Comparison of ENCODE assay signal across 31 cellular contexts in the genomic region with DNA sequence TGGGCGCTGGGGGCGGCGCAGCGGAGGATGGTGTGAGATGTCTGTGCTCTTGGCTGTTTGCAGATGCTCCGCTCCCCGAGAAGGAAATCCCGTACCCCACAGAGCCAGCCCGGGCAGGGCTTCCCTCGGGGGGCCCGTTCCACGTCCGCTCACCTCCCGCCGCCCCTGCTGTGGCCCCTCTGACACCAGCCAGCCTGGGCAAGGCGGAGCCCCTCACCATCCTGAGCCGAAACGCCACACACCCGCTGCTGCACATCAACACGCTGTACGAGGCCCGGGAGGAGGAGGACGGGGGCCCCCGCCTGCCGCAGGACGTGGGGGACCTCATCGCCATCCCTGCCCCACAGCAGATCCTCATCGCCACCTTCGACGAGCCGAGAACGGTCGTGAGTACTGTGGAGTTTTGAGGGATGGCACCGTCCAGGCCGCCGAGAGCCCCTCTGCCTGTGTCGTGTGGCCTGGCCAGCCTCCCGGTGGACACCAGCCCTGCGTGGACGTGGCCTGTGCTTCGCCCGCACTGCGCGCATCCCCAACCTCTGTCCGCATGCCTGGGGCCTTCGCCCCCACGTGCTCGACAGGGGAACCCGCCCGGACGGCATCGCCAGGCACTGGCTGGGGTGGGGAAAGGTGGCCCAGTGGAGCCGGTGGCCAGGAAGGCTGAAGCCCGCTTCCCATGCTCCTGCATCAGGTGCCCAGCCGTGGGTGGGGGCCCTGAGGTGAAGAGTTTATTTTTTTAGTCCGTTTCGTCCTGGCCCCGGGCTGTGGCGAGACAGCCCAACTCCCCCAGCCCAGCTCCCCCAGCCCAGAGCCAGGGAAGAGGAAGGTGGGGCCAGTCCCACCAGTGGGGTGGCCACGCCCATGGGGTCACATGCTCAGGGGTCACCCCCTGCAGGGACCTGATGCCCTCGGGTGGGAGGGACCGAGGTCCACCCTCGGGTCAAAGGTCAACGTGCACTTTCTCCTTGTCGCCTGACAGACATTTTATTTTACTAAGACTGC. TPM values are rescaled to one million over a fixed set of nuclear protein-coding genes. Genes with fewer than 3 reads are reported as not detected.
DNase-seq lines count a peak whose midpoint lies in the region; ATAC-seq, FAIRE-seq and TF ChIP-seq lines count a peak whose summit lies in the region.
"Had no signal": no experiment of that assay in that cellular context is flagged by ENCODE, and none has a peak within 500 bp of the region (broad histone marks: within the 10 kb centered on the region; RNA-seq: fewer than 3 reads in every experiment).

No MANE protein-coding gene starts in this region.

- H3K4me1 Mint-ChIP-seq in activated CD4-positive, alpha-beta memory T cell treated with anti-CD3 and anti-CD28 coated beads for 36 hours (ENCODE audit: low read depth) = peaks cover 2% of the 10 kb centered on the region
- peaks cover 8% of the 10 kb centered on the region for H3K4me1 Mint-ChIP-seq in activated CD4-positive, alpha-beta memory T cell treated with anti-CD3 and anti-CD28 coated beads, Interleukin-2, amount 10 ng/mL, durations not matched to agents 7 days and 5 days
- peaks cover 7% of the 10 kb centered on the region for H3K4me1 Mint-ChIP-seq in Caco-2 (ENCODE audit: low read depth, unreplicated experiment)
- H3K4me1 Mint-ChIP-seq: activated naive CD8-positive, alpha-beta T cell treated with anti-CD3 and anti-CD28 coated beads for 36 hours; endodermal cell had no signal

- intact Hi-C loops in activated CD4-positive, alpha-beta memory T cell treated with anti-CD3 and anti-CD28 coated beads for 36 hours (cut with micrococcal nuclease) = no loop called here
- intact Hi-C loops in pancreas (cut with DNase I) (no loop called here), Caco-2 (cut with micrococcal nuclease; ENCODE audit: unreplicated experiment) (no loop called here)

- no peak overlapping the region for H3K4me3 Mint-ChIP-seq in activated CD4-positive, alpha-beta memory T cell treated with anti-CD3 and anti-CD28 coated beads for 36 hours
- H3K4me3 Mint-ChIP-seq in activated CD4-positive, alpha-beta memory T cell treated with anti-CD3 and anti-CD28 coated beads, Interleukin-2, amount 10 ng/mL, durations not matched to agents 7 days and 5 days = no peak overlapping the region
- no peak overlapping the region for H3K4me3 Mint-ChIP-seq in Caco-2 (ENCODE audit: unreplicated experiment)
- H3K4me3 Mint-ChIP-seq: activated CD8-positive, alpha-beta T cell treated with anti-CD3 and anti-CD28 coated beads for 36 hours; activated naive CD8-positive, alpha-beta T cell treated with anti-CD3 and anti-CD28 coated beads for 36 hours; dendritic cell treated with granulocyte-macrophage colony-stimulating factor and Interleukin-4, amounts not matched to agents 40 ng/mL and 50 ng/mL, for 4 days; endodermal cell; stimulated activated naive B cell treated with anti-CD40 and anti-IgM and Interleukin-4, amounts not matched to agents 10 μg/mL and 1 μg/mL and 100 μg/mL, for 72 hours had no signal

- H3K27me3 Mint-ChIP-seq in activated CD4-positive, alpha-beta memory T cell treated with anti-CD3 and anti-CD28 coated beads for 36 hours = peaks cover 9% of the 10 kb centered on the region
- H3K27me3 Mint-ChIP-seq in activated CD4-positive, alpha-beta memory T cell treated with anti-CD3 and anti-CD28 coated beads, Interleukin-2, amount 10 ng/mL, durations not matched to agents 7 days and 5 days = peaks cover 2% of the 10 kb centered on the region
- no peaks in the 10 kb centered on the region for H3K27me3 Mint-ChIP-seq in Caco-2 (ENCODE audit: insufficient read depth, unreplicated experiment)
- H3K27me3 Mint-ChIP-seq: activated naive CD8-positive, alpha-beta T cell treated with anti-CD3 and anti-CD28 coated beads for 36 hours had no signal

- H3K36me3 Mint-ChIP-seq in activated CD4-positive, alpha-beta memory T cell treated with anti-CD3 and anti-CD28 coated beads for 36 hours = no peaks in the 10 kb centered on the region
- H3K36me3 Mint-ChIP-seq in activated CD4-positive, alpha-beta memory T cell treated with anti-CD3 and anti-CD28 coated beads, Interleukin-2, amount 10 ng/mL, durations not matched to agents 7 days and 5 days (ENCODE audit: low read depth) = no peaks in the 10 kb centered on the region
- H3K36me3 Mint-ChIP-seq in Caco-2 (ENCODE audit: insufficient read depth, unreplicated experiment) = no peaks in the 10 kb centered on the region
- H3K36me3 Mint-ChIP-seq: activated naive CD8-positive, alpha-beta T cell treated with anti-CD3 and anti-CD28 coated beads for 36 hours; CD4-positive, alpha-beta memory T cell; naive B cell had no signal

- TF ChIP-seq CTCF in pancreas (IDR thresholded peaks at IDR 0.05) (no peak), Caco-2 (IDR thresholded peaks at IDR 0.05; ENCODE audit: insufficient read depth in 1 of 2, low read depth in 1 of 2, low read length in 1 of 2, severe bottlenecking in 1 of 2, unreplicated experiment in 1 of 2) (no peak)

- WGBS in pancreas, 2 donors = 82 to 90% methylated on average over 50 to 64 of the region's 64 CpGs

- no peak overlapping the region for H3K4me3 ChIP-seq in pancreas
- no peak overlapping the region for H3K4me3 ChIP-seq in Caco-2 (ENCODE audit: low read depth, low read length)
- H3K4me3 ChIP-seq: esophagus muscularis mucosa, hepatocyte, MG63 had no signal

- CTCF ChIA-PET in activated CD4-positive, alpha-beta memory T cell treated with anti-CD3 and anti-CD28 coated beads for 36 hours (lab: Charles Lee) = no interaction called here
- CTCF ChIA-PET in activated CD4-positive, alpha-beta memory T cell treated with anti-CD3 and anti-CD28 coated beads, Interleukin-2, amount 10 ng/mL, durations not matched to agents 7 days and 5 days (lab: Charles Lee) = no interaction called here
- CTCF ChIA-PET in Caco-2 (lab: Charles Lee) = interaction anchor here (0.6 kb wide), 1 partner anchor 37 kb away, joined by 3 read pairs; no protein-coding TSS in a partner anchor

- H3K4me1 ChIP-seq in pancreas (peaks cover 16 to 17% (median 17%) of the 10 kb centered on the region in 3 donors), Caco-2 (peaks cover 7% of the 10 kb centered on the region; the same call in 1 of the 2 replicates)

- H3K9me3 ChIP-seq in pancreas (no peaks in the 10 kb centered on the region), Caco-2 (no peaks in the 10 kb centered on the region)
- H3K9me3 ChIP-seq: esophagus muscularis mucosa, MG63 had no signal

- TF ChIP-seq EP300 in Ishikawa (IDR thresholded peaks at IDR 0.05; ENCODE audit: borderline replicate concordance) = no peak

- no peak overlapping the region for H3K27ac ChIP-seq in pancreas
- H3K27ac ChIP-seq: 22Rv1, esophagus muscularis mucosa, hepatocyte had no signal

- BruUV-seq in Caco-2 (replicated peaks; lab: Mats Ljungman, UMichigan) = no TSS peak

- no peak for FAIRE-seq in pancreas (lab: Jason Lieb, UNC)

- no peaks in the 10 kb centered on the region for H3K27me3 ChIP-seq in pancreas
- H3K27me3 ChIP-seq in Caco-2 (replicated peaks; ENCODE audit: control insufficient read depth, insufficient read depth, low read length) = no peaks in the 10 kb centered on the region
- H3K27me3 ChIP-seq: hepatocyte, MG63 had no signal

- H3K36me3 ChIP-seq in pancreas (no peaks in the 10 kb centered on the region), Caco-2 (ENCODE audit: control insufficient read depth, insufficient read depth, low read length) (no peaks in the 10 kb centered on the region)
- H3K36me3 ChIP-seq: esophagus muscularis mucosa, MG63 had no signal

- H3K9me3 Mint-ChIP-seq in activated CD4-positive, alpha-beta memory T cell treated with anti-CD3 and anti-CD28 coated beads for 36 hours = no peaks in the 10 kb centered on the region
- no peaks in the 10 kb centered on the region for H3K9me3 Mint-ChIP-seq in activated CD4-positive, alpha-beta memory T cell treated with anti-CD3 and anti-CD28 coated beads, Interleukin-2, amount 10 ng/mL, durations not matched to agents 7 days and 5 days
- H3K9me3 Mint-ChIP-seq in Caco-2 (ENCODE audit: unreplicated experiment) = no peaks in the 10 kb centered on the region
- H3K9me3 Mint-ChIP-seq: activated CD8-positive, alpha-beta T cell treated with anti-CD3 and anti-CD28 coated beads for 36 hours; activated naive CD8-positive, alpha-beta T cell treated with anti-CD3 and anti-CD28 coated beads for 36 hours; CD4-positive, alpha-beta memory T cell; dendritic cell treated with granulocyte-macrophage colony-stimulating factor and Interleukin-4, amounts not matched to agents 40 ng/mL and 50 ng/mL, for 4 days; endodermal cell; naive B cell; stimulated activated naive B cell treated with anti-CD40 and anti-IgM and Interleukin-4, amounts not matched to agents 10 μg/mL and 1 μg/mL and 100 μg/mL, for 72 hours had no signal

- H3K27ac Mint-ChIP-seq in activated CD4-positive, alpha-beta memory T cell treated with anti-CD3 and anti-CD28 coated beads for 36 hours = no peak overlapping the region
- no peak overlapping the region for H3K27ac Mint-ChIP-seq in activated CD4-positive, alpha-beta memory T cell treated with anti-CD3 and anti-CD28 coated beads, Interleukin-2, amount 10 ng/mL, durations not matched to agents 7 days and 5 days
- H3K27ac Mint-ChIP-seq in Caco-2 (ENCODE audit: unreplicated experiment) = no peak overlapping the region
- H3K27ac Mint-ChIP-seq: activated CD8-positive, alpha-beta T cell treated with anti-CD3 and anti-CD28 coated beads for 36 hours; activated naive CD8-positive, alpha-beta T cell treated with anti-CD3 and anti-CD28 coated beads for 36 hours; dendritic cell treated with granulocyte-macrophage colony-stimulating factor and Interleukin-4, amounts not matched to agents 40 ng/mL and 50 ng/mL, for 4 days; endodermal cell; stimulated activated naive B cell treated with anti-CD40 and anti-IgM and Interleukin-4, amounts not matched to agents 10 μg/mL and 1 μg/mL and 100 μg/mL, for 72 hours had no signal

- DNase-seq in activated CD4-positive, alpha-beta memory T cell treated with anti-CD3 and anti-CD28 coated beads for 36 hours = peak; percentile 8
- DNase-seq in activated CD4-positive, alpha-beta memory T cell treated with anti-CD3 and anti-CD28 coated beads, Interleukin-2, amount 10 ng/mL, durations not matched to agents 7 days and 5 days = no peak
- DNase-seq in left lobe of liver (ENCODE audit: low spot score) (peak; percentile 44), pancreas (peak in 5 of 6 donors; percentile 13 to 77 (median 31)), Caco-2 (no peak), AG20443 (ENCODE audit: low spot score) (no peak)
- DNase-seq: activated CD8-positive, alpha-beta T cell treated with anti-CD3 and anti-CD28 coated beads for 36 hours; activated effector memory CD4-positive, alpha-beta T cell treated with Interleukin-2 at 50 U/mL for 16 hours; activated naive CD8-positive, alpha-beta T cell treated with anti-CD3 and anti-CD28 coated beads for 36 hours; central memory CD4-positive, alpha-beta T cell; DMS 273 treated with DMSO at 0.1 percent for 48 hours; endodermal cell; foreskin melanocyte; H7; KBM-7; MG63; naive B cell; NCI-H1417; NCI-H345; NCI-H748 treated with DMSO at 0.1 percent for 48 hours; stimulated activated CD4-positive, alpha-beta T cell treated with anti-CD3 and anti-CD28 coated beads, Interleukin-15, amount 100 ng/mL, for 24 hours; stimulated activated naive B cell treated with anti-CD40 and anti-IgM and Interleukin-4, amounts not matched to agents 10 μg/mL and 1 μg/mL and 100 μg/mL, for 72 hours had no signal

- no peak for ATAC-seq in left lobe of liver
- no peak for ATAC-seq in pancreas
- ATAC-seq in GM19395 (IDR thresholded peaks at IDR 0.05; ENCODE audit: unreplicated experiment) = no peak
- ATAC-seq: activated CD4-positive, CD25-positive, alpha-beta regulatory T cell treated with anti-CD3 and anti-CD28 coated beads, Interleukin-2, amount 50 U/mL, for 24 hours; activated CD8-positive, alpha-beta T cell treated with anti-CD3 and anti-CD28 coated beads for 36 hours; sciatic nerve; stimulated activated naive B cell treated with anti-CD40 and anti-IgM and Interleukin-4, amounts not matched to agents 10 μg/mL and 1 μg/mL and 100 μg/mL, for 72 hours had no signal

- no peak for TF ChIP-seq RAD21 in Ishikawa (IDR thresholded peaks at IDR 0.05; ENCODE audit: low read depth)

- POLR2A ChIA-PET in activated CD4-positive, alpha-beta memory T cell treated with anti-CD3 and anti-CD28 coated beads for 36 hours (lab: Charles Lee) = no interaction called here
- POLR2A ChIA-PET in activated CD4-positive, alpha-beta memory T cell treated with anti-CD3 and anti-CD28 coated beads, Interleukin-2, amount 10 ng/mL, durations not matched to agents 7 days and 5 days (lab: Charles Lee) = no interaction called here
- POLR2A ChIA-PET in Caco-2 (lab: Charles Lee) = no interaction called here

RNA-seq across cellular contexts. Expression of a gene that starts 6.5 kb away (rescaled TPM):
- 10 to 100 TPM; 88.6 to 89.2 TPM for total RNA-seq in activated CD4-positive, alpha-beta memory T cell treated with anti-CD3 and anti-CD28 coated beads for 36 hours
- 100 to 1,000 TPM; 136 to 138 TPM for total RNA-seq in activated CD4-positive, alpha-beta memory T cell treated with anti-CD3 and anti-CD28 coated beads, Interleukin-2, amount 10 ng/mL, durations not matched to agents 7 days and 5 days
- total RNA-seq in left lobe of liver (25.9 TPM), pancreas (10 to 100 TPM; 25.9 to 64.1 (median 48.6) TPM), Caco-2 (2022) (33.5 and 35.0 TPM in 2 replicates)
- polyA plus RNA-seq in pancreas = 100 to 1,000 TPM; 104 to 107 TPM

RNA-seq across cellular contexts. Expression of a gene that starts 8.6 kb away (rescaled TPM):
- total RNA-seq in activated CD4-positive, alpha-beta memory T cell treated with anti-CD3 and anti-CD28 coated beads for 36 hours = 1 to 10 TPM; 3.3 to 3.5 TPM
- total RNA-seq in activated CD4-positive, alpha-beta memory T cell treated with anti-CD3 and anti-CD28 coated beads, Interleukin-2, amount 10 ng/mL, durations not matched to agents 7 days and 5 days = under 1 TPM; 0.83 to 0.88 TPM
- total RNA-seq in left lobe of liver = 10.6 TPM
- total RNA-seq in pancreas = 1 to 10 TPM in 1 of 6 donors, under 1 TPM in 5; 0.31 to 1.2 (median 0.60) TPM
- polyA plus RNA-seq in pancreas = 1 to 10 TPM in 1 of 2 donors, under 1 TPM in 1; 0.68 to 3.5 TPM
- 2.2 and 2.6 TPM in 2 replicates for total RNA-seq in Caco-2 (2022)
- total RNA-seq: CD4-positive, alpha-beta memory T cell had no signal
- polyA plus RNA-seq: CD4-positive, alpha-beta memory T cell had no signal

RNA-seq across cellular contexts. Expression of a gene that starts 21.6 kb away (rescaled TPM):
- 10 to 100 TPM; 18.8 to 19.7 TPM for total RNA-seq in activated CD4-positive, alpha-beta memory T cell treated with anti-CD3 and anti-CD28 coated beads for 36 hours
- 10 to 100 TPM; 21.5 TPM for total RNA-seq in activated CD4-positive, alpha-beta memory T cell treated with anti-CD3 and anti-CD28 coated beads, Interleukin-2, amount 10 ng/mL, durations not matched to agents 7 days and 5 days
- total RNA-seq in left lobe of liver (85.2 TPM), pancreas (10 to 100 TPM; 11.6 to 17.8 (median 13.0) TPM), Caco-2 (2022) (29.3 and 29.5 TPM in 2 replicates)
- polyA plus RNA-seq in pancreas = 10 to 100 TPM; 78.2 to 79.8 TPM

Comparison
In these comparisons a context has a peak if more than half of its experiments do, and no peak if none do; other contexts are left out.
1. DNase-seq: peak in activated CD4-positive, alpha-beta memory T cell treated with anti-CD3 and anti-CD28 coated beads for 36 hours (single experiment), left lobe of liver (single experiment) and pancreas (5 of 6); none in activated CD4-positive, alpha-beta memory T cell treated with anti-CD3 and anti-CD28 coated beads, Interleukin-2, amount 10 ng/mL, durations not matched to agents 7 days and 5 days (single experiment), Caco-2 (0 of 2) and AG20443 (single experiment).